In genomic region chr11:60921259-60921658, GRCh38 we compare ENCODE assay signal across 38 cellular contexts.
"Had no signal": no experiment of that assay in that cellular context is flagged by ENCODE, and none has a peak within 500 bp of the region (broad histone marks: within the 10 kb centered on the region; RNA-seq: fewer than 3 reads in every experiment).

No MANE protein-coding gene starts in this region.

- H3K4me3 ChIP-seq: body of pancreas, breast epithelium had no signal

- H3K9me3 Mint-ChIP-seq: activated CD4-positive, alpha-beta memory T cell treated with anti-CD3 and anti-CD28 coated beads, Interleukin-2, amount 10 ng/mL, durations not matched to agents 7 days and 5 days; activated CD4-positive, alpha-beta T cell treated with anti-CD3 and anti-CD28 coated beads, Interleukin-2, amount 10 ng/mL, durations not matched to agents 7 days and 5 days; activated naive CD4-positive, alpha-beta T cell treated with anti-CD3 and anti-CD28 coated beads, Interleukin-2, amount 10 ng/mL, durations not matched to agents 7 days and 5 days; activated naive CD4-positive, alpha-beta T cell treated with anti-CD3 and anti-CD28 coated beads, Interleukin-2, amount 50 U/mL, for 24 hours; activated naive CD8-positive, alpha-beta T cell treated with anti-CD3 and anti-CD28 coated beads, Interleukin-2, amount 10 ng/mL, durations not matched to agents 7 days and 5 days; activated naive CD8-positive, alpha-beta T cell treated with anti-CD3 and anti-CD28 coated beads, Interleukin-2, amount 50 U/mL, for 24 hours; activated T-cell treated with anti-CD3 and anti-CD28 coated beads, Interleukin-2, amount 50 U/mL, for 24 hours; activated T-helper 2 cell treated with anti-CD3 and anti-CD28 coated beads, Interferon-gamma antibody, Interleukin-2, Interleukin-4, amounts not matched to agents 10 μg/mL and 5 μg/mL and 100 μg/mL, durations not matched to agents 14 hours and 24 hours and 36 hours; T-helper 1 cell treated with Interleukin-12 subunit alpha and Interleukin-12 subunit beta and Interleukin-4 antibody, amounts not matched to agents 30 μg/mL and 1 μg/mL, for 36 hours; T-helper 2 cell treated with Interferon-gamma antibody and Interleukin-4, amounts not matched to agents 5 μg/mL and 100 μg/mL, for 36 hours; WTC11 had no signal

- H3K4me3 Mint-ChIP-seq: activated CD4-positive, alpha-beta memory T cell treated with anti-CD3 and anti-CD28 coated beads, Interleukin-2, amount 10 ng/mL, durations not matched to agents 7 days and 5 days; activated CD4-positive, alpha-beta T cell treated with anti-CD3 and anti-CD28 coated beads for 36 hours; activated CD4-positive, alpha-beta T cell treated with anti-CD3 and anti-CD28 coated beads, Interleukin-2, amount 10 ng/mL, durations not matched to agents 7 days and 5 days; activated CD8-positive, alpha-beta memory T cell treated with anti-CD3 and anti-CD28 coated beads, Interleukin-2, amount 10 ng/mL, durations not matched to agents 7 days and 5 days; activated CD8-positive, alpha-beta T cell treated with anti-CD3 and anti-CD28 coated beads, Interleukin-2, amount 10 ng/mL, durations not matched to agents 7 days and 5 days; activated naive CD4-positive, alpha-beta T cell treated with anti-CD3 and anti-CD28 coated beads, Interleukin-2, amount 10 ng/mL, durations not matched to agents 7 days and 5 days; activated naive CD4-positive, alpha-beta T cell treated with anti-CD3 and anti-CD28 coated beads, Interleukin-2, amount 50 U/mL, for 24 hours; activated naive CD8-positive, alpha-beta T cell; activated naive CD8-positive, alpha-beta T cell treated with anti-CD3 and anti-CD28 coated beads, Interleukin-2, amount 10 ng/mL, durations not matched to agents 7 days and 5 days; activated naive CD8-positive, alpha-beta T cell treated with anti-CD3 and anti-CD28 coated beads, Interleukin-2, amount 50 U/mL, for 24 hours; activated T-cell treated with anti-CD3 and anti-CD28 coated beads, Interleukin-2, amount 50 U/mL, for 24 hours; T-helper 1 cell treated with Interleukin-12 subunit alpha and Interleukin-12 subunit beta and Interleukin-4 antibody, amounts not matched to agents 30 μg/mL and 1 μg/mL, for 36 hours; T-helper 2 cell treated with Interferon-gamma antibody and Interleukin-4, amounts not matched to agents 5 μg/mL and 100 μg/mL, for 36 hours; WTC11 had no signal

- H3K27me3 ChIP-seq: brain microvascular endothelial cell, breast epithelium had no signal

- H3K27ac ChIP-seq: body of pancreas, brain microvascular endothelial cell, breast epithelium, VCaP had no signal

- FAIRE-seq: astrocyte, TTC549 had no signal

- DNase-seq: activated CD4-positive, alpha-beta memory T cell treated with anti-CD3 and anti-CD28 coated beads, Interleukin-2, amount 10 ng/mL, durations not matched to agents 7 days and 5 days; activated CD4-positive, alpha-beta T cell treated with anti-CD3 and anti-CD28 coated beads for 1 hour; activated CD4-positive, alpha-beta T cell treated with anti-CD3 and anti-CD28 coated beads for 36 hours; activated CD4-positive, alpha-beta T cell treated with anti-CD3 and anti-CD28 coated beads for 48 hours; activated CD4-positive, alpha-beta T cell treated with anti-CD3 and anti-CD28 coated beads, Interleukin-2, amount 10 ng/mL, durations not matched to agents 7 days and 5 days; activated CD4-positive, alpha-beta T cell treated with anti-CD3 and anti-CD28 coated beads, Interleukin-2, amount 50 U/mL, for 48 hours; activated CD4-positive, CD25-positive, alpha-beta regulatory T cell; activated CD8-positive, alpha-beta memory T cell treated with anti-CD3 and anti-CD28 coated beads for 24 hours; activated CD8-positive, alpha-beta memory T cell treated with anti-CD3 and anti-CD28 coated beads, Interleukin-2, amount 10 ng/mL, durations not matched to agents 7 days and 5 days; activated CD8-positive, alpha-beta memory T cell treated with anti-CD3 and anti-CD28 coated beads, Interleukin-2, amount 50 U/mL, for 48 hours; activated CD8-positive, alpha-beta T cell treated with anti-CD3 and anti-CD28 coated beads, Interleukin-2, amount 10 ng/mL, durations not matched to agents 7 days and 5 days; activated effector memory CD4-positive, alpha-beta T cell treated with Interleukin-2 at 50 U/mL for 16 hours; activated gamma-delta T cell; activated naive CD4-positive, alpha-beta T cell treated with anti-CD3 and anti-CD28 coated beads, Interleukin-2, amount 10 ng/mL, durations not matched to agents 7 days and 5 days; activated naive CD4-positive, alpha-beta T cell treated with Interleukin-2 at 50 U/mL for 16 hours; activated naive CD8-positive, alpha-beta T cell treated with anti-CD3 and anti-CD28 coated beads, Interleukin-2, amount 10 ng/mL, durations not matched to agents 7 days and 5 days; activated naive CD8-positive, alpha-beta T cell treated with anti-CD3 and anti-CD28 coated beads, Interleukin-2, amount 50 U/mL, for 24 hours; activated T-cell treated with anti-CD3 and anti-CD28 coated beads, Interleukin-2, amount 50 U/mL, for 24 hours; activated T-cell treated with anti-CD3 and anti-CD28 coated beads, Interleukin-2, amount 50 U/mL, for 48 hours; amygdala; aorta; body of pancreas; brain microvascular endothelial cell; central memory CD4-positive, alpha-beta T cell; SW 1271; T-helper 1 cell; T-helper 2 cell; T-helper 9 cell had no signal

- H3K27ac Mint-ChIP-seq: activated CD4-positive, alpha-beta memory T cell treated with anti-CD3 and anti-CD28 coated beads, Interleukin-2, amount 10 ng/mL, durations not matched to agents 7 days and 5 days; activated CD4-positive, alpha-beta T cell treated with anti-CD3 and anti-CD28 coated beads for 36 hours; activated CD4-positive, alpha-beta T cell treated with anti-CD3 and anti-CD28 coated beads, Interleukin-2, amount 10 ng/mL, durations not matched to agents 7 days and 5 days; activated CD8-positive, alpha-beta memory T cell treated with anti-CD3 and anti-CD28 coated beads, Interleukin-2, amount 10 ng/mL, durations not matched to agents 7 days and 5 days; activated CD8-positive, alpha-beta T cell treated with anti-CD3 and anti-CD28 coated beads, Interleukin-2, amount 10 ng/mL, durations not matched to agents 7 days and 5 days; activated naive CD4-positive, alpha-beta T cell treated with anti-CD3 and anti-CD28 coated beads, Interleukin-2, amount 10 ng/mL, durations not matched to agents 7 days and 5 days; activated naive CD4-positive, alpha-beta T cell treated with anti-CD3 and anti-CD28 coated beads, Interleukin-2, amount 50 U/mL, for 24 hours; activated naive CD8-positive, alpha-beta T cell; activated naive CD8-positive, alpha-beta T cell treated with anti-CD3 and anti-CD28 coated beads, Interleukin-2, amount 10 ng/mL, durations not matched to agents 7 days and 5 days; activated naive CD8-positive, alpha-beta T cell treated with anti-CD3 and anti-CD28 coated beads, Interleukin-2, amount 50 U/mL, for 24 hours; activated T-cell treated with anti-CD3 and anti-CD28 coated beads, Interleukin-2, amount 50 U/mL, for 24 hours; activated T-helper 2 cell treated with anti-CD3 and anti-CD28 coated beads, Interferon-gamma antibody, Interleukin-2, Interleukin-4, amounts not matched to agents 10 μg/mL and 5 μg/mL and 100 μg/mL, durations not matched to agents 14 hours and 24 hours and 36 hours; T-helper 1 cell treated with Interleukin-12 subunit alpha and Interleukin-12 subunit beta and Interleukin-4 antibody, amounts not matched to agents 30 μg/mL and 1 μg/mL, for 36 hours; T-helper 2 cell treated with Interferon-gamma antibody and Interleukin-4, amounts not matched to agents 5 μg/mL and 100 μg/mL, for 36 hours; WTC11 had no signal

- H3K27me3 Mint-ChIP-seq: activated naive CD8-positive, alpha-beta T cell had no signal

- H3K9me3 ChIP-seq: body of pancreas, breast epithelium had no signal
